11 cellular contexts compared by ENCODE assay signal in the genomic region with DNA sequence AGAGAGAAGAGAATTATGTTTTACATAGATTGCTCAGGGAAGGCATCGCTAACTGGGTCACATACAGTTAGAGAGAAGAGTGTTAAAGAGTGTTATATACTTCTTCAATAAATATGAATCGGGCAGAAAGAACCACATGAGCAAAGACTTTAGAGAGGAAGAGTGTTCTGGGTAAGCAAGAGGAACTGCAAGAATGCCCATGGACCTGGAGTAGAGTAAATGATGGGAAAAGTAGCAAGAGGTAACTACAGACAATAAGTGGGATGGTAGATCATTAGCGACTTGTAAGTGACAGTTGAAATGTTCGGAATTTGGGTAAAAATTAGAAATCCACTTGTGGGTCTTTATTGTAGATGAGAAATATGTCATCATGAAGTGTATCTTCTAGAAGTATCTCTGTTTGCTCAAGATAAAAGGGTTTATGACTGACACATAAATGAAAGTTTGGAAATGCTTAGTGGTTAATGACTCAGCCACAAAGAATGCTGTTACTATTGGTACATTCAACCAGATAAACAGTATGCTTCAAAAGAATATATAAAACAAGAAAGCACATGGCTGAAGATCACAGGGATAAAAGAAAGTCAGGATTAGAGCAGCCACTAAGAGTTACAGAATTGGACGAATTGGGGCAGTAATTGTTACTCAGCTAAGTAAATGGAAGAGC.
A peak's percentile ranks its signal among the peaks of the same experiment; 100 is the strongest.
DNase-seq lines count a peak whose midpoint lies in the region; ATAC-seq and TF ChIP-seq lines count a peak whose summit lies in the region.
"Had no signal": no experiment of that assay in that cellular context is flagged by ENCODE, and none has a peak within 500 bp of the region (broad histone marks: within the 10 kb centered on the region; RNA-seq: fewer than 3 reads in every experiment).

No MANE protein-coding gene starts in this region.

- H3K27ac ChIP-seq in RWPE1 (no peak overlapping the region), fibroblast of lung (ENCODE audit: insufficient read depth, low read length) (no peak overlapping the region), osteoblast (ENCODE audit: low read depth, low read length) (no peak overlapping the region)
- H3K27ac ChIP-seq: coronary artery had no signal

- H3K36me3 ChIP-seq in fibroblast of lung (ENCODE audit: control insufficient read depth, insufficient read depth, low read length) (no peaks in the 10 kb centered on the region), osteoblast (ENCODE audit: insufficient read depth, low read length) (no peaks in the 10 kb centered on the region)

- H3K9me3 Mint-ChIP-seq in activated naive CD4-positive, alpha-beta T cell treated with anti-CD3 and anti-CD28 coated beads, Interleukin-2, amount 10 ng/mL, durations not matched to agents 7 days and 5 days = peaks cover 8% of the 10 kb centered on the region
- H3K9me3 Mint-ChIP-seq in stimulated activated naive CD8-positive, alpha-beta T cell treated with anti-CD3 and anti-CD28 coated beads, Interleukin-15, amount 100 ng/mL, for 72 hours = peaks cover 0 to 15% of the 10 kb centered on the region in 2 donors
- H3K9me3 Mint-ChIP-seq in nephron progenitor cell = peaks cover 7% of the 10 kb centered on the region
- H3K9me3 Mint-ChIP-seq: stimulated activated naive CD8-positive, alpha-beta T cell treated with anti-CD3 and anti-CD28 coated beads, Interleukin-15, Interleukin-2, amounts not matched to agents 100 ng/mL and 50 ng/mL, for 24 hours had no signal

- peak; percentile 90 for ATAC-seq in stimulated activated naive CD8-positive, alpha-beta T cell treated with anti-CD3 and anti-CD28 coated beads, Interleukin-15, amount 100 ng/mL, for 72 hours

- H3K4me2 ChIP-seq in fibroblast of lung (ENCODE audit: extremely low read depth, insufficient read depth, low read length) = no peak overlapping the region
- H3K4me2 ChIP-seq in osteoblast (ENCODE audit: insufficient read depth, low read length) = no peak overlapping the region

- POLR2A ChIA-PET in RWPE1 (lab: Yijun Ruan, JAX; ENCODE audit: low non-redundant PET) = no interaction called here

- no peak overlapping the region for H3K9ac ChIP-seq in fibroblast of lung (ENCODE audit: insufficient read depth, low read length)

- peak overlapping the region; percentile 15 for H3K27ac Mint-ChIP-seq in activated naive CD4-positive, alpha-beta T cell treated with anti-CD3 and anti-CD28 coated beads, Interleukin-2, amount 10 ng/mL, durations not matched to agents 7 days and 5 days
- no peak overlapping the region for H3K27ac Mint-ChIP-seq in stimulated activated naive CD8-positive, alpha-beta T cell treated with anti-CD3 and anti-CD28 coated beads, Interleukin-15, amount 100 ng/mL, for 72 hours
- no peak overlapping the region for H3K27ac Mint-ChIP-seq in nephron progenitor cell
- H3K27ac Mint-ChIP-seq: stimulated activated naive CD8-positive, alpha-beta T cell treated with anti-CD3 and anti-CD28 coated beads, Interleukin-15, Interleukin-2, amounts not matched to agents 100 ng/mL and 50 ng/mL, for 24 hours had no signal

- no peak for TF ChIP-seq CTCF in RWPE1 (conservative IDR thresholded peaks at IDR 0.05; ENCODE audit: low read depth)
- TF ChIP-seq CTCF in fibroblast of lung (conservative IDR thresholded peaks at IDR 0.05 in 1 of 2, IDR thresholded peaks at IDR 0.05 in 1 of 2; ENCODE audit: low read depth in 1 of 2, low read length in 2 of 2) = no peak
- no peak for TF ChIP-seq CTCF in osteoblast (IDR thresholded peaks at IDR 0.05; ENCODE audit: extremely low read depth, low read depth, low read length)
- TF ChIP-seq CTCF in nephron progenitor cell (IDR thresholded peaks at IDR 0.05) = no peak

- DNase-seq in activated naive CD4-positive, alpha-beta T cell treated with anti-CD3 and anti-CD28 coated beads, Interleukin-2, amount 10 ng/mL, durations not matched to agents 7 days and 5 days = no peak
- DNase-seq in activated naive CD4-positive, alpha-beta T cell treated with anti-CD3 and anti-CD28 coated beads, Interleukin-2, amount 50 U/mL, for 16 hours = no peak
- DNase-seq in RWPE1 (ENCODE audit: low spot score) (peak; percentile 51), fibroblast of lung (ENCODE audit: low read depth in 2 of 2) (peak; percentile 93), osteoblast (ENCODE audit: insufficient read length, low spot score, missing footprints) (no peak), nucleus accumbens (lab: John Stamatoyannopoulos, UW) (no peak), nephron progenitor cell (no peak)
- no peak for DNase-seq in stimulated activated naive CD8-positive, alpha-beta T cell treated with anti-CD3 and anti-CD28 coated beads, Interleukin-15, amount 100 ng/mL, for 72 hours
- DNase-seq: KG1 had no signal

- H2AFZ ChIP-seq in fibroblast of lung (ENCODE audit: low read length) (no peak overlapping the region), osteoblast (ENCODE audit: low read length) (no peak overlapping the region)

- H3K9me3 ChIP-seq in fibroblast of lung (ENCODE audit: control insufficient read depth, insufficient read depth, low read depth, low read length) (no peaks in the 10 kb centered on the region), osteoblast (ENCODE audit: low read depth, low read length) (no peaks in the 10 kb centered on the region)

- H3K4me3 Mint-ChIP-seq in activated naive CD4-positive, alpha-beta T cell treated with anti-CD3 and anti-CD28 coated beads, Interleukin-2, amount 10 ng/mL, durations not matched to agents 7 days and 5 days = no peak overlapping the region
- H3K4me3 Mint-ChIP-seq in stimulated activated naive CD8-positive, alpha-beta T cell treated with anti-CD3 and anti-CD28 coated beads, Interleukin-15, amount 100 ng/mL, for 72 hours = no peak overlapping the region
- no peak overlapping the region for H3K4me3 Mint-ChIP-seq in nephron progenitor cell
- H3K4me3 Mint-ChIP-seq: stimulated activated naive CD8-positive, alpha-beta T cell treated with anti-CD3 and anti-CD28 coated beads, Interleukin-15, Interleukin-2, amounts not matched to agents 100 ng/mL and 50 ng/mL, for 24 hours had no signal

- no peak overlapping the region for H3K4me3 ChIP-seq in fibroblast of lung (replicated peaks in 1 of 4; ENCODE audit: control extremely low read depth in 1 of 4, insufficient read depth in 1 of 4, low read depth in 3 of 4, low read length in 4 of 4)
- no peak overlapping the region for H3K4me3 ChIP-seq in osteoblast (ENCODE audit: insufficient read depth, low read length)
- H3K4me3 ChIP-seq: coronary artery had no signal

- no peaks in the 10 kb centered on the region for H4K20me1 ChIP-seq in fibroblast of lung (ENCODE audit: control insufficient read depth, extremely low read depth, insufficient read depth, low read length)
- no peaks in the 10 kb centered on the region for H4K20me1 ChIP-seq in osteoblast (ENCODE audit: insufficient read depth, low read length)

- H3K79me2 ChIP-seq in fibroblast of lung (ENCODE audit: control insufficient read depth, insufficient read depth, low read length) (no peaks in the 10 kb centered on the region), osteoblast (ENCODE audit: insufficient read depth, low read length) (no peaks in the 10 kb centered on the region)

- H3K36me3 Mint-ChIP-seq in activated naive CD4-positive, alpha-beta T cell treated with anti-CD3 and anti-CD28 coated beads, Interleukin-2, amount 10 ng/mL, durations not matched to agents 7 days and 5 days = peaks cover 2% of the 10 kb centered on the region
- H3K36me3 Mint-ChIP-seq in nephron progenitor cell (ENCODE audit: low read depth) = no peaks in the 10 kb centered on the region

- CTCF ChIA-PET in activated naive CD4-positive, alpha-beta T cell treated with anti-CD3 and anti-CD28 coated beads, Interleukin-2, amount 10 ng/mL, durations not matched to agents 7 days and 5 days (lab: Charles Lee) = interaction anchor here (0.7 kb wide), 1 partner anchor 37 kb away, joined by 3 read pairs; no protein-coding TSS in a partner anchor
- CTCF ChIA-PET in RWPE1 (lab: Yijun Ruan, JAX) = no interaction called here

- no peaks in the 10 kb centered on the region for H3K27me3 Mint-ChIP-seq in activated naive CD4-positive, alpha-beta T cell treated with anti-CD3 and anti-CD28 coated beads, Interleukin-2, amount 10 ng/mL, durations not matched to agents 7 days and 5 days
- H3K27me3 Mint-ChIP-seq in stimulated activated naive CD8-positive, alpha-beta T cell treated with anti-CD3 and anti-CD28 coated beads, Interleukin-15, amount 100 ng/mL, for 72 hours = no peaks in the 10 kb centered on the region
- no peaks in the 10 kb centered on the region for H3K27me3 Mint-ChIP-seq in nephron progenitor cell (ENCODE audit: low read depth, poor library complexity)
- H3K27me3 Mint-ChIP-seq: stimulated activated naive CD8-positive, alpha-beta T cell treated with anti-CD3 and anti-CD28 coated beads, Interleukin-15, Interleukin-2, amounts not matched to agents 100 ng/mL and 50 ng/mL, for 24 hours had no signal

- peaks cover 15% of the 10 kb centered on the region for H3K4me1 Mint-ChIP-seq in activated naive CD4-positive, alpha-beta T cell treated with anti-CD3 and anti-CD28 coated beads, Interleukin-2, amount 10 ng/mL, durations not matched to agents 7 days and 5 days
- H3K4me1 Mint-ChIP-seq in stimulated activated naive CD8-positive, alpha-beta T cell treated with anti-CD3 and anti-CD28 coated beads, Interleukin-15, amount 100 ng/mL, for 72 hours = peaks cover 16% of the 10 kb centered on the region
- peaks cover 4% of the 10 kb centered on the region for H3K4me1 Mint-ChIP-seq in nephron progenitor cell

- H3K27me3 ChIP-seq in fibroblast of lung (ENCODE audit: control insufficient read depth, insufficient read depth, low read length) (no peaks in the 10 kb centered on the region), osteoblast (ENCODE audit: insufficient read depth, low read length) (no peaks in the 10 kb centered on the region)

- peaks cover 2% of the 10 kb centered on the region for H3K4me1 ChIP-seq in fibroblast of lung (ENCODE audit: control insufficient read depth, extremely low read depth, insufficient read depth, low read length)
- no peaks in the 10 kb centered on the region for H3K4me1 ChIP-seq in osteoblast (ENCODE audit: insufficient read depth, low read length)

Comparison
In these comparisons a context has a peak if more than half of its experiments do, and no peak if none do; other contexts are left out.
1. DNase-seq: peak in RWPE1 (single experiment) and fibroblast of lung (2 of 2); none in activated naive CD4-positive, alpha-beta T cell treated with anti-CD3 and anti-CD28 coated beads, Interleukin-2, amount 10 ng/mL, durations not matched to agents 7 days and 5 days (single experiment), activated naive CD4-positive, alpha-beta T cell treated with anti-CD3 and anti-CD28 coated beads, Interleukin-2, amount 50 U/mL, for 16 hours (single experiment), stimulated activated naive CD8-positive, alpha-beta T cell treated with anti-CD3 and anti-CD28 coated beads, Interleukin-15, amount 100 ng/mL, for 72 hours (0 of 2), osteoblast (single experiment), nucleus accumbens (0 of 56) and nephron progenitor cell (single experiment).